Comparison of ENCODE assay signal across 17 cellular contexts in the genomic region with DNA sequence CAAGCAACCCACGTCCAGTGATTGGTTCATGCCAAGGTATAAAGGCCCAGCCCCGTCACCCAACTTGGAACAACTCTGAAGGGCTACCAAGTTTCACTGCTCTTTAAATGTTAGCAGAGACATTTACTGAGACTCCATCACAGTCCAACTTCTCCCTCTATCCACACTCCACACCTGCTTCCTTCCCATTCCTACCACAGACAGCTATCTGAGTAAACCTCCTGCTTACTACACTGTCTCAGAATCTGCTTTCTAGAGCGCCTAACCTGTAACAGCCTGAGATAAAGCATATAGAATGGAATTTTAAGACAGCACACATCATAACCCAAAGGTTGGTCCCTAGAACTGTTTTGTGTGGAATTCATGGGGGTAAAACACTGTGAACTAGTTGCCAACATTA.
"Had no signal": no experiment of that assay in that cellular context is flagged by ENCODE, and none has a peak within 500 bp of the region (broad histone marks: within the 10 kb centered on the region; RNA-seq: fewer than 3 reads in every experiment).

No MANE protein-coding gene starts in this region.

- DNase-seq: activated CD4-positive, alpha-beta T cell treated with anti-CD3 and anti-CD28 coated beads, Interleukin-2, amount 50 U/mL, for 48 hours; activated gamma-delta T cell; central memory CD4-positive, alpha-beta T cell; dorsolateral prefrontal cortex; head of caudate nucleus; left cardiac atrium; retina; SW 1271; T-helper 2 cell; upper lobe of left lung had no signal

- H3K27me3 ChIP-seq: dorsolateral prefrontal cortex, suprapubic skin, upper lobe of left lung had no signal

- H3K4me3 Mint-ChIP-seq: activated naive CD4-positive, alpha-beta T cell treated with anti-CD3 and anti-CD28 coated beads, Interleukin-2, amount 50 U/mL, for 24 hours; brain; nephron; stimulated activated naive CD8-positive, alpha-beta T cell treated with anti-CD3 and anti-CD28 coated beads, Interleukin-15, Interleukin-2, amounts not matched to agents 100 ng/mL and 50 ng/mL, for 24 hours had no signal

- H3K9me3 Mint-ChIP-seq: activated naive CD4-positive, alpha-beta T cell treated with anti-CD3 and anti-CD28 coated beads, Interleukin-2, amount 50 U/mL, for 24 hours; brain; nephron had no signal

- H3K4me1 Mint-ChIP-seq: activated naive CD4-positive, alpha-beta T cell treated with anti-CD3 and anti-CD28 coated beads, Interleukin-2, amount 50 U/mL, for 24 hours had no signal

- FAIRE-seq: colon, frontal cortex had no signal

- H3K27me3 Mint-ChIP-seq: activated naive CD4-positive, alpha-beta T cell treated with anti-CD3 and anti-CD28 coated beads, Interleukin-2, amount 50 U/mL, for 24 hours; brain; stimulated activated naive CD8-positive, alpha-beta T cell treated with anti-CD3 and anti-CD28 coated beads, Interleukin-15, Interleukin-2, amounts not matched to agents 100 ng/mL and 50 ng/mL, for 24 hours had no signal

- H3K9me3 ChIP-seq: suprapubic skin, upper lobe of left lung had no signal

- H3K4me3 ChIP-seq: dorsolateral prefrontal cortex, suprapubic skin, upper lobe of left lung had no signal

- H3K27ac ChIP-seq: dorsolateral prefrontal cortex, upper lobe of left lung had no signal

- H3K36me3 Mint-ChIP-seq: activated naive CD4-positive, alpha-beta T cell treated with anti-CD3 and anti-CD28 coated beads, Interleukin-2, amount 50 U/mL, for 24 hours; brain had no signal

- H3K36me3 ChIP-seq: suprapubic skin, upper lobe of left lung had no signal

- H3K27ac Mint-ChIP-seq: activated naive CD4-positive, alpha-beta T cell treated with anti-CD3 and anti-CD28 coated beads, Interleukin-2, amount 50 U/mL, for 24 hours; nephron; stimulated activated naive CD8-positive, alpha-beta T cell treated with anti-CD3 and anti-CD28 coated beads, Interleukin-15, Interleukin-2, amounts not matched to agents 100 ng/mL and 50 ng/mL, for 24 hours had no signal
